2 cellular contexts compared by ENCODE assay signal in genomic region chr15:28652538-28652937, GRCh38.
TF ChIP-seq lines count a peak whose summit lies in the region.

No MANE protein-coding gene starts in this region.

TF ChIP-seq in K562, 482 proteins besides CTCF, POLR2A, EP300 and RAD21:
- TF ChIP-seq SUPT5H (IDR thresholded peaks at IDR 0.05) = peak; percentile 39; the same call in 1 of the 2 replicates

TF ChIP-seq in HepG2, 621 proteins besides CTCF, POLR2A, EP300 and RAD21:
- peak; percentile 72 for TF ChIP-seq MNT (IDR thresholded peaks at IDR 0.05)
